Comparison of ENCODE assay signal across 22 cellular contexts in genomic region chr2:112712465-112712864, GRCh38. TPM values are rescaled to one million over a fixed set of nuclear protein-coding genes. Genes with fewer than 3 reads are reported as not detected.
A peak's percentile ranks its signal among the peaks of the same experiment; 100 is the strongest.
DNase-seq lines count a peak whose midpoint lies in the region; ATAC-seq and TF ChIP-seq lines count a peak whose summit lies in the region.
"Had no signal": no experiment of that assay in that cellular context is flagged by ENCODE, and none has a peak within 500 bp of the region (broad histone marks: within the 10 kb centered on the region; RNA-seq: fewer than 3 reads in every experiment).

No MANE protein-coding gene starts in this region.

- no peaks in the 10 kb centered on the region for H3K9me3 ChIP-seq in T-helper 17 cell (ENCODE audit: control insufficient read depth, low read length, poor library complexity, severe bottlenecking)
- no peaks in the 10 kb centered on the region for H3K9me3 ChIP-seq in gastrocnemius medialis
- H3K9me3 ChIP-seq: Peyer's patch, SK-N-SH had no signal

- H3K36me3 Mint-ChIP-seq in T-helper 17 cell (ENCODE audit: low read depth) = peaks cover 2% of the 10 kb centered on the region
- H3K36me3 Mint-ChIP-seq: CD4-positive, CD25-positive, alpha-beta regulatory T cell had no signal

- H3K27me3 ChIP-seq in gastrocnemius medialis = no peaks in the 10 kb centered on the region
- H3K27me3 ChIP-seq: Peyer's patch had no signal

- no peaks in the 10 kb centered on the region for H3K4me1 ChIP-seq in gastrocnemius medialis

- no peak overlapping the region for H3K27ac ChIP-seq in gastrocnemius medialis
- H3K27ac ChIP-seq: HL-60, Peyer's patch had no signal

- in situ Hi-C loops in gastrocnemius medialis (cut with MboI; ENCODE audit: low sequenced_read_pairs in 4 of 4) = no loop called here

- H3K4me3 Mint-ChIP-seq in T-helper 17 cell = peak overlapping the region; percentile 12
- H3K4me3 Mint-ChIP-seq: GM23338 had no signal

- H3K36me3 ChIP-seq in gastrocnemius medialis = no peaks in the 10 kb centered on the region
- H3K36me3 ChIP-seq: Peyer's patch had no signal

- no peak for TF ChIP-seq CTCF in gastrocnemius medialis (IDR thresholded peaks at IDR 0.05 in 4 of 5, conservative IDR thresholded peaks at IDR 0.05 in 1 of 5)

- H3K4me3 ChIP-seq in gastrocnemius medialis = no peak overlapping the region
- H3K4me3 ChIP-seq: GM23338, Peyer's patch had no signal

- intact Hi-C loops in gastrocnemius medialis (cut with DNase I; ENCODE audit: low total_unique reads) = no loop called here

- H3K27ac Mint-ChIP-seq in T-helper 17 cell = peak overlapping the region; percentile 27
- H3K27ac Mint-ChIP-seq: GM23338 had no signal

- no peak for TF ChIP-seq POLR2A in gastrocnemius medialis (IDR thresholded peaks at IDR 0.05)

- DNase-seq in activated CD8-positive, alpha-beta memory T cell treated with anti-CD3 and anti-CD28 coated beads for 24 hours = peak; percentile 50
- no peak for DNase-seq in activated CD8-positive, alpha-beta memory T cell treated with anti-CD3 and anti-CD28 coated beads, Interleukin-2, amount 50 U/mL, for 4 hours
- no peak for DNase-seq in T-helper 17 cell
- peak; percentile 62 for DNase-seq in mesenteric fat pad (ENCODE audit: low spot score)
- no peak for DNase-seq in hepatic stellate cell (ENCODE audit: low spot score)
- no peak for DNase-seq in gastrocnemius medialis
- no peak for DNase-seq in NCI-H2196 treated with DMSO at 0.1 percent for 48 hours (lab: John Stamatoyannopoulos, UW; ENCODE audit: unreplicated experiment)
- no peak for DNase-seq in activated naive CD4-positive, alpha-beta T cell treated with anti-CD3 and anti-CD28 coated beads, Interleukin-2, amount 50 U/mL, for 16 hours
- DNase-seq: CD4-positive, CD25-positive, alpha-beta regulatory T cell; DMS53; KG1; NCI-H1105; NCI-H1694 treated with DMSO at 0.1 percent for 48 hours; NCI-H446 treated with DMSO at 0.1 percent for 48 hours; NCI-H748 treated with DMSO at 0.1 percent for 48 hours; Right ventricle myocardium superior; SK-N-SH had no signal

- H3K27me3 Mint-ChIP-seq in T-helper 17 cell = peaks cover 20% of the 10 kb centered on the region

- H3K4me1 Mint-ChIP-seq in T-helper 17 cell = peaks cover 16% of the 10 kb centered on the region

- no peak for ATAC-seq in T-helper 17 cell
- ATAC-seq in gastrocnemius medialis = no peak
- ATAC-seq: GM23338 had no signal

RNA-seq across cellular contexts. Expression of gene NT5DC4, which starts 8.4 kb away (rescaled TPM):
- total RNA-seq in T-helper 17 cell (not detected), mesenteric fat pad (not detected), gastrocnemius medialis (not detected)
- total RNA-seq: A172; CD4-positive, CD25-positive, alpha-beta regulatory T cell; GM23338; M059J; Right ventricle myocardium superior had no signal

RNA-seq across cellular contexts. Expression of gene CKAP2L, which starts 51.9 kb away (rescaled TPM):
- total RNA-seq in T-helper 17 cell (under 1 TPM; 0.37 to 0.97 TPM), mesenteric fat pad (not detected), gastrocnemius medialis (under 1 TPM in 2 of 4 donors, not detected in 2; 0.07 to 0.16 TPM)

Comparison
In these comparisons a context has a peak if more than half of its experiments do, and no peak if none do; other contexts are left out.
1. DNase-seq: peak in activated CD8-positive, alpha-beta memory T cell treated with anti-CD3 and anti-CD28 coated beads for 24 hours (single experiment) and mesenteric fat pad (single experiment); none in activated CD8-positive, alpha-beta memory T cell treated with anti-CD3 and anti-CD28 coated beads, Interleukin-2, amount 50 U/mL, for 4 hours (single experiment), T-helper 17 cell (0 of 3), hepatic stellate cell (single experiment), gastrocnemius medialis (0 of 2), NCI-H2196 treated with DMSO at 0.1 percent for 48 hours (single experiment) and activated naive CD4-positive, alpha-beta T cell treated with anti-CD3 and anti-CD28 coated beads, Interleukin-2, amount 50 U/mL, for 16 hours (single experiment).